Comparison of ENCODE assay signal across 24 cellular contexts in the genomic region with DNA sequence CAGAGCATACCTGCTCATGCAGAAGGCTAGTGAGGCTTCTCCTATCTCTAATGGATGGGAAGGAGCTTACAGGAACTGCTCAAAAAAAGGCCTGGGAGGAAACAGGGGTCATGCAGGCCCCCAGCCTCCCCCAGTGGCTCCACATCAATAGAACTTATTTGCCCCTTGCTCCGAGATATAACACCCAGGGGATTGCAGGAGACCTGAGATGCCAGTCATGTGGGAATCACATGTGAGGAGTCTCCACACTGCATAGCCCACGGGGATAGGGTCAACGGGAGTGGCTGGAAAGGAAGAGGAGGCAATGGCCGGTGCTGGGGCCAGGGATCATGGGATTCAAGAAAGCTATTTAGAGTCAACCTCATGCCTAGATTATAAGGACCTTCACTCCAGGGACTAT.
"Had no signal": no experiment of that assay in that cellular context is flagged by ENCODE, and none has a peak within 500 bp of the region (broad histone marks: within the 10 kb centered on the region; RNA-seq: fewer than 3 reads in every experiment).

No MANE protein-coding gene starts in this region.

- H3K27ac Mint-ChIP-seq: activated CD8-positive, alpha-beta T cell treated with anti-CD3 and anti-CD28 coated beads, Interleukin-2, amount 10 ng/mL, durations not matched to agents 7 days and 5 days; activated naive CD4-positive, alpha-beta T cell treated with anti-CD3 and anti-CD28 coated beads, Interleukin-2, amount 10 ng/mL, durations not matched to agents 7 days and 5 days; activated naive CD8-positive, alpha-beta T cell treated with anti-CD3 and anti-CD28 coated beads for 36 hours; activated T-cell treated with anti-CD3 and anti-CD28 coated beads, Interleukin-2, amount 50 U/mL, for 72 hours; activated T-helper 2 cell treated with anti-CD3 and anti-CD28 coated beads, Interferon-gamma antibody, Interleukin-2, Interleukin-4, amounts not matched to agents 10 μg/mL and 5 μg/mL and 100 μg/mL, durations not matched to agents 14 hours and 24 hours and 36 hours; T-helper 1 cell treated with Interleukin-12 subunit alpha and Interleukin-12 subunit beta and Interleukin-4 antibody, amounts not matched to agents 30 μg/mL and 1 μg/mL, for 36 hours had no signal

- H3K27ac ChIP-seq: brain microvascular endothelial cell, cardiac muscle cell, Peyer's patch, RWPE1, SJCRH30 had no signal

- H3K36me3 ChIP-seq: brain microvascular endothelial cell, cardiac muscle cell, Peyer's patch, SJCRH30 had no signal

- H3K4me1 Mint-ChIP-seq: activated naive CD4-positive, alpha-beta T cell treated with anti-CD3 and anti-CD28 coated beads, Interleukin-2, amount 10 ng/mL, durations not matched to agents 7 days and 5 days had no signal

- ATAC-seq: activated CD8-positive, alpha-beta T cell treated with anti-CD3 and anti-CD28 coated beads, Interleukin-2, amount 10 ng/mL, durations not matched to agents 7 days and 5 days; activated T-cell treated with anti-CD3 and anti-CD28 coated beads, Interleukin-2, amount 50 U/mL, for 72 hours; SK-N-SH treated with all-trans-retinoic acid at 6 μM for 48 hours had no signal

- H3K4me3 Mint-ChIP-seq: activated CD8-positive, alpha-beta T cell treated with anti-CD3 and anti-CD28 coated beads, Interleukin-2, amount 10 ng/mL, durations not matched to agents 7 days and 5 days; activated naive CD4-positive, alpha-beta T cell treated with anti-CD3 and anti-CD28 coated beads, Interleukin-2, amount 10 ng/mL, durations not matched to agents 7 days and 5 days; activated naive CD8-positive, alpha-beta T cell treated with anti-CD3 and anti-CD28 coated beads for 36 hours; activated T-cell treated with anti-CD3 and anti-CD28 coated beads, Interleukin-2, amount 50 U/mL, for 72 hours; T-helper 1 cell treated with Interleukin-12 subunit alpha and Interleukin-12 subunit beta and Interleukin-4 antibody, amounts not matched to agents 30 μg/mL and 1 μg/mL, for 36 hours had no signal

- H3K4me3 ChIP-seq: cardiac muscle cell, Peyer's patch, SJCRH30 had no signal

- H3K27me3 ChIP-seq: cardiac muscle cell, Peyer's patch had no signal

- DNase-seq: activated CD4-positive, alpha-beta T cell treated with anti-CD3 and anti-CD28 coated beads for 48 hours; activated CD4-positive, alpha-beta T cell treated with anti-CD3 and anti-CD28 coated beads, Interleukin-2, amount 50 U/mL, for 4 hours; activated CD4-positive, CD25-positive, alpha-beta regulatory T cell treated with anti-CD3 and anti-CD28 coated beads, Interleukin-2, amount 50 U/mL, for 72 hours; activated CD8-positive, alpha-beta T cell treated with anti-CD3 and anti-CD28 coated beads, Interleukin-2, amount 10 ng/mL, durations not matched to agents 7 days and 5 days; activated gamma-delta T cell treated with Interleukin-2 at 50 U/mL for 16 hours; activated naive CD4-positive, alpha-beta T cell treated with anti-CD3 and anti-CD28 coated beads, Interleukin-2, amount 10 ng/mL, durations not matched to agents 7 days and 5 days; activated naive CD8-positive, alpha-beta T cell treated with anti-CD3 and anti-CD28 coated beads for 36 hours; activated T-cell treated with anti-CD3 and anti-CD28 coated beads, Interleukin-2, amount 50 U/mL, for 72 hours; brain microvascular endothelial cell; cerebellar nuclear complex; KG1; NCI-H1048; NCI-H2029; NCI-H2107; NCI-H345; NCI-H510A; Right ventricle myocardium superior; SJCRH30 had no signal

- H3K36me3 Mint-ChIP-seq: activated naive CD4-positive, alpha-beta T cell treated with anti-CD3 and anti-CD28 coated beads, Interleukin-2, amount 10 ng/mL, durations not matched to agents 7 days and 5 days; activated naive CD8-positive, alpha-beta T cell treated with anti-CD3 and anti-CD28 coated beads for 36 hours had no signal

- H3K4me1 ChIP-seq: SJCRH30 had no signal

- H3K9me3 Mint-ChIP-seq: activated naive CD4-positive, alpha-beta T cell treated with anti-CD3 and anti-CD28 coated beads, Interleukin-2, amount 10 ng/mL, durations not matched to agents 7 days and 5 days; activated naive CD8-positive, alpha-beta T cell treated with anti-CD3 and anti-CD28 coated beads for 36 hours; activated T-cell treated with anti-CD3 and anti-CD28 coated beads, Interleukin-2, amount 50 U/mL, for 72 hours; activated T-helper 2 cell treated with anti-CD3 and anti-CD28 coated beads, Interferon-gamma antibody, Interleukin-2, Interleukin-4, amounts not matched to agents 10 μg/mL and 5 μg/mL and 100 μg/mL, durations not matched to agents 14 hours and 24 hours and 36 hours; T-helper 1 cell treated with Interleukin-12 subunit alpha and Interleukin-12 subunit beta and Interleukin-4 antibody, amounts not matched to agents 30 μg/mL and 1 μg/mL, for 36 hours had no signal
